8 cellular contexts compared by ENCODE assay signal in the genomic region with DNA sequence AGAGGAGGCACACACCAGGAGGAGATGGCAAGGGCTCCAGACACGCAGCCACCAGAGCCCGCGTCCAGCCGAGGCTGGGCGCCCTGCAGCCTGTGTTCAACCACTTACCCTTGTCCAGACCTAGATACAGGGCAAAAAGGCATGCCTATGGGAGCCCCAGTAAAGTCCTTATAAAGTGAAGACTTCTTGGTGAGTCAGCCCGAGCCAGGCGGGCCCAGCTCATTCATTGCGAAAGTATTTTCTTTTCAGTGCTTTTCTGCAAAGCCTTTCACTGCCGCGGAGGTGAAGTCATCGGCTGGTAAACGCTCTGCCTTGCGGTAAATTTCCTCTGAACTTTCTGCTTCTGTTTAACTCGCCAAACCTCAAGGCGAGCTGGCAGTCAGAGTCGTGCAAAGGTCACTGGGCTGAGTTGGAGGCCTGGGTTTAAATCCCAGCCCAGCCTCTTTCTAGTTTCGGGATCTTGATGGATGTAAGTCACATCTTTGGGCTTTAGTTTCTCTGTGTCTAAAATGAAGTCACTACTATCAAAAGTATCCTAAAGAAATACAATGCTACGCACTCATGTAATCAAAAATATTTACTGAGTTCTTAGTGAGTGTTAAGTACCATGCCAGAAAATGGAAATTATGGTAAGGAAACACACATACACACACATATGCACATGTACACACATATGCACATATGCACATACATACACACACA. TPM values are rescaled to one million over a fixed set of nuclear protein-coding genes. Genes with fewer than 3 reads are reported as not detected.
DNase-seq lines count a peak whose midpoint lies in the region; ATAC-seq, FAIRE-seq and TF ChIP-seq lines count a peak whose summit lies in the region.

No MANE protein-coding gene starts in this region.

- no peaks in the 10 kb centered on the region for H3K36me3 ChIP-seq in prostate gland

- H3K4me1 ChIP-seq in prostate gland (replicated peaks), result peaks cover 20% of the 10 kb centered on the region

- TF ChIP-seq POLR2A in prostate gland (IDR thresholded peaks at IDR 0.05), result peak; percentile 43
- no peak for TF ChIP-seq POLR2A in erythroblast (IDR thresholded peaks at IDR 0.05; ENCODE audit: low read length)

- TF ChIP-seq CTCF in GM20000 (IDR thresholded peaks at IDR 0.05; ENCODE audit: extremely low read depth, missing control alignments) (no peak), foreskin fibroblast (IDR thresholded peaks at IDR 0.05; ENCODE audit: low read depth, low read length) (no peak), prostate gland (IDR thresholded peaks at IDR 0.05) (no peak)

- no peak overlapping the region for H3K4me3 ChIP-seq in foreskin fibroblast (ENCODE audit: low read depth in 1 of 2, low read length in 2 of 2)
- H3K4me3 ChIP-seq in prostate gland, result no peak overlapping the region

- peak; percentile 55 for FAIRE-seq in urothelium cell line (lab: Jason Lieb, UNC)

- H3K27ac ChIP-seq in prostate gland, result peak overlapping the region; percentile 78 to 86

- ATAC-seq in GM18519 (IDR thresholded peaks at IDR 0.05; ENCODE audit: low FRiP score, unreplicated experiment), result no peak

- DNase-seq in GM20000 (ENCODE audit: low spot score) (peak; percentile 58), OCI-M1 (lab: John Stamatoyannopoulos, UW) (peak; percentile 71), activated T-helper 1 cell treated with Interleukin-2 at 50 U/mL for 16 hours (ENCODE audit: low read depth) (peak; percentile 43), foreskin fibroblast (peak; percentile 95 to 98), prostate gland (ENCODE audit: low spot score) (peak; percentile 86), urothelium cell line (ENCODE audit: low spot score) (peak; percentile 87), erythroblast (lab: John Stamatoyannopoulos, UW) (no peak)

- 13% methylated on average over 18 of the region's 18 CpGs for WGBS in prostate gland

- intact Hi-C loops in prostate gland (cut with DNase I), result loop anchor here (5.0 kb wide), 3 partner anchors 49 to 81 kb away; no protein-coding TSS in a partner anchor

- no peaks in the 10 kb centered on the region for H3K27me3 ChIP-seq in prostate gland (replicated peaks; ENCODE audit: insufficient read depth)

- H3K9me3 ChIP-seq in prostate gland, result no peaks in the 10 kb centered on the region

RNA-seq across cellular contexts. Expression of gene IFFO2, which starts 54.7 kb away (rescaled TPM):
- total RNA-seq in prostate gland, result 10 to 100 TPM; 13.6 to 20.4 TPM

Comparison
In these comparisons a context has a peak if more than half of its experiments do, and no peak if none do; other contexts are left out.
1. DNase-seq: peak in GM20000 (single experiment), OCI-M1 (single experiment), activated T-helper 1 cell treated with Interleukin-2 at 50 U/mL for 16 hours (single experiment), foreskin fibroblast (2 of 2), prostate gland (single experiment) and urothelium cell line (single experiment); none in erythroblast (0 of 2).